In genomic region chr21:43720539-43721224, GRCh38 we compare ENCODE assay signal across 8 cellular contexts. TPM values are rescaled to one million over a fixed set of nuclear protein-coding genes. Genes with fewer than 3 reads are reported as not detected.
DNase-seq lines count a peak whose midpoint lies in the region; ATAC-seq and TF ChIP-seq lines count a peak whose summit lies in the region.

No MANE protein-coding gene starts in this region.

- TF ChIP-seq POLR2A in gastrocnemius medialis (IDR thresholded peaks at IDR 0.05), result no peak

- CTCF ChIA-PET in BJ (lab: Yijun Ruan, JAX), result no interaction called here

- peaks cover 18 to 24% of the 10 kb centered on the region in 2 donors for H3K4me1 ChIP-seq in gastrocnemius medialis

- POLR2A ChIA-PET in BJ (lab: Charles Lee), result no interaction called here

- H3K4me3 ChIP-seq in BJ (ENCODE audit: low read depth, low read length), result peak overlapping the region; percentile 97
- peak overlapping the region; percentile 98 for H3K4me3 ChIP-seq in MG63
- H3K4me3 ChIP-seq in dorsolateral prefrontal cortex, result peak overlapping the region; percentile 55 to 99 (median 94)
- peak overlapping the region in 2 of 4 donors; percentile 61 to 90 for H3K4me3 ChIP-seq in gastrocnemius medialis

- DNase-seq in BJ (ENCODE audit: low read depth) (no peak), MG63 (no peak), dorsolateral prefrontal cortex (no peak), gastrocnemius medialis (no peak), NCI-H82 treated with DMSO at 0.1 percent for 48 hours (lab: John Stamatoyannopoulos, UW; ENCODE audit: unreplicated experiment) (no peak), SIG-M5 treated with dmso at 0.1 percent for 504 hours (lab: John Stamatoyannopoulos, UW; ENCODE audit: unreplicated experiment) (no peak)
- DNase-seq in natural killer cell treated with Interleukin-12 subunit alpha and Interleukin-12 subunit beta and Interleukin-15 and Interleukin-18, amount 100 ng/mL, for 72 hours (ENCODE audit: low spot score), result no peak
- DNase-seq in NK-92 treated with Interleukin-12 subunit alpha and Interleukin-12 subunit beta, amount 100 ng/mL, for 24 hours (lab: John Stamatoyannopoulos, UW), result no peak

- ATAC-seq in natural killer cell treated with Interleukin-12 subunit alpha and Interleukin-12 subunit beta and Interleukin-15 and Interleukin-18, amount 100 ng/mL, for 72 hours, result no peak
- ATAC-seq in gastrocnemius medialis, result no peak

- H3K27ac Mint-ChIP-seq in natural killer cell treated with Interleukin-12 subunit alpha and Interleukin-12 subunit beta and Interleukin-15 and Interleukin-18, amount 100 ng/mL, for 72 hours, result no peak overlapping the region

- H3K4me1 Mint-ChIP-seq in natural killer cell treated with Interleukin-12 subunit alpha and Interleukin-12 subunit beta and Interleukin-15 and Interleukin-18, amount 100 ng/mL, for 72 hours (ENCODE audit: low read depth in 2 of 2), result peaks cover 14 to 27% of the 10 kb centered on the region in 2 donors

- intact Hi-C loops in dorsolateral prefrontal cortex (cut with DNase I) (loop anchor here in 1 of 2 donors (5.0 kb wide), 1 partner anchor 37 kb away; no protein-coding TSS in a partner anchor), gastrocnemius medialis (cut with DNase I; ENCODE audit: low total_unique reads) (no loop called here)

- H3K9me3 Mint-ChIP-seq in natural killer cell treated with Interleukin-12 subunit alpha and Interleukin-12 subunit beta and Interleukin-15 and Interleukin-18, amount 100 ng/mL, for 72 hours, result no peaks in the 10 kb centered on the region

- H3K27ac ChIP-seq in dorsolateral prefrontal cortex, result peak overlapping the region in 44 of 59 donors; percentile 3 to 98 (median 92)
- no peak overlapping the region for H3K27ac ChIP-seq in gastrocnemius medialis

- H3K36me3 ChIP-seq in BJ (ENCODE audit: control insufficient read depth, insufficient read depth, low read length) (peaks cover 8% of the 10 kb centered on the region), MG63 (peaks cover 24% of the 10 kb centered on the region), gastrocnemius medialis (no peaks in the 10 kb centered on the region)

- H3K9me3 ChIP-seq in MG63, result no peaks in the 10 kb centered on the region
- H3K9me3 ChIP-seq in gastrocnemius medialis, result no peaks in the 10 kb centered on the region

- H3K27me3 Mint-ChIP-seq in natural killer cell treated with Interleukin-12 subunit alpha and Interleukin-12 subunit beta and Interleukin-15 and Interleukin-18, amount 100 ng/mL, for 72 hours, result peaks cover 0 to 3% of the 10 kb centered on the region in 2 donors

- TF ChIP-seq CTCF in BJ (IDR thresholded peaks at IDR 0.05; ENCODE audit: insufficient read depth, low read depth, low read length) (no peak), dorsolateral prefrontal cortex (IDR thresholded peaks at IDR 0.05 in 54 of 56, conservative IDR thresholded peaks at IDR 0.05 in 2 of 56; ENCODE audit: low read depth in 1 of 56, partially characterized antibody in 56 of 56) (no peak), gastrocnemius medialis (IDR thresholded peaks at IDR 0.05 in 4 of 5, conservative IDR thresholded peaks at IDR 0.05 in 1 of 5) (no peak)

- peak overlapping the region; percentile 70 for H3K4me3 Mint-ChIP-seq in natural killer cell treated with Interleukin-12 subunit alpha and Interleukin-12 subunit beta and Interleukin-15 and Interleukin-18, amount 100 ng/mL, for 72 hours

- in situ Hi-C loops in gastrocnemius medialis (cut with MboI; ENCODE audit: low sequenced_read_pairs in 4 of 4), result loop anchor here in 2 of 4 donors (10.0 to 25.0 kb wide), 2 partner anchors 54 to 92 kb away; partner anchors contain the start of gene CSTB (in 1 of the 2)

- H3K27me3 ChIP-seq in BJ (ENCODE audit: control insufficient read depth, insufficient read depth, low read length) (no peaks in the 10 kb centered on the region), MG63 (no peaks in the 10 kb centered on the region), dorsolateral prefrontal cortex (no peaks in the 10 kb centered on the region), gastrocnemius medialis (no peaks in the 10 kb centered on the region)

- no peaks in the 10 kb centered on the region for H3K36me3 Mint-ChIP-seq in natural killer cell treated with Interleukin-12 subunit alpha and Interleukin-12 subunit beta and Interleukin-15 and Interleukin-18, amount 100 ng/mL, for 72 hours

RNA-seq across cellular contexts. Expression of gene PDXK, which starts 1.8 kb away (rescaled TPM):
- 143 and 192 TPM in 2 replicates for polyA plus RNA-seq in BJ (2011; rRNA removed)
- polyA minus RNA-seq in BJ (2011; rRNA and poly(A)+ RNA removed), result 89.0 and 115 TPM in 2 replicates
- total RNA-seq in MG63 (2014; rRNA removed; shearing (Covaris generic); ENCODE audit: low replicate concordance), result 49.1 and 119 TPM in 2 replicates
- total RNA-seq in dorsolateral prefrontal cortex, result 100 to 1,000 TPM; 169 to 469 (median 338) TPM
- total RNA-seq in natural killer cell treated with Interleukin-12 subunit alpha and Interleukin-12 subunit beta and Interleukin-15 and Interleukin-18, amount 100 ng/mL, for 72 hours, result 100 to 1,000 TPM in 1 of 2 donors, 10 to 100 TPM in 1; 98.1 to 136 TPM
- 10 to 100 TPM; 12.4 to 39.2 (median 21.9) TPM for total RNA-seq in gastrocnemius medialis

RNA-seq across cellular contexts. Expression of gene CSTB, which starts 55.4 kb away (rescaled TPM):
- 58.2 and 66.5 TPM in 2 replicates for polyA plus RNA-seq in BJ (2011; rRNA removed)
- 14.7 and 17.3 TPM in 2 replicates for polyA minus RNA-seq in BJ (2011; rRNA and poly(A)+ RNA removed)
- total RNA-seq in MG63 (2014; rRNA removed; shearing (Covaris generic); ENCODE audit: low replicate concordance), result 5.5 and 11.1 TPM in 2 replicates
- total RNA-seq in dorsolateral prefrontal cortex, result 10 to 100 TPM; 21.2 to 46.5 (median 30.9) TPM
- total RNA-seq in natural killer cell treated with Interleukin-12 subunit alpha and Interleukin-12 subunit beta and Interleukin-15 and Interleukin-18, amount 100 ng/mL, for 72 hours, result 10 to 100 TPM; 15.3 to 15.4 TPM
- 1 to 10 TPM; 1.3 to 5.9 (median 5.2) TPM for total RNA-seq in gastrocnemius medialis

Comparison
In these comparisons a context has a peak if more than half of its experiments do, and no peak if none do; other contexts are left out.
1. H3K27ac ChIP-seq: peak in dorsolateral prefrontal cortex (44 of 59); none in gastrocnemius medialis (0 of 4).